Comparison of ENCODE assay signal across 1 cellular context in the genomic region with DNA sequence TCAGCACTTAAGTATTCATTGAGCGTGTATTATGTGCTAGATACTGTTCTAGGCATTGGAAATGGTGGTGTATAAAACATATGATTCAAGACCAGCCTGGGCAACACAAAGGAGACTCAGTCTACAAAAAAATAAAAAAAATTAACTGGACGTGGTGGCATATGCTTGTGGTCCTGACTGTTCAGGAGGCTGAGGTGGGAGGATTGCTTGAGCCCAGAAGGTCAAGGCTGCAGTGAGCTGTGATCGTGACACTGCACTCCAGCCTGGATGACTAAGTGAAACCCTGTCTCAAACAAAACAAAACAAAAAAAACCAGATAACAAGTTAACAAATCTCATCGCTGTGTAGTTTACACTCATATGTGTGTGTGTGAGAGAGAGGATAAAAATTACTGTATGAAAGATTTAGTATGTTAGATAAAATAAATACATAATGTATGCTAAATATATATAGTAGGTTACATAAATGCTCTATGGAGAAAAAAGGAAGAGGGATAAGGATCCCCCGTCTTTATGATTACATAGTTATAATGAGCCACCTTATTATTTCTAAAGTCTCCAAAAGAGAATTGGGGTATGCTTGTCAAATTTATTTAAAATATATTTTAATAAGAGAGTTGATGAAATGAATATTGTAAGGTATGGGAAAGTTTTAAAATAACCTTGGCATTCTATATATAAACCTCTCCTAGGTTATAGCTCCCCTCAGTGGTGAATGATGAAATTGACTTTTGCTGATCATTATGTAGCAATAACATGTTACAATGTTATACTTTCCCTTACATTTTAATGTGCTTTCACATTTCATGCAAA.
TF ChIP-seq lines count a peak whose summit lies in the region.

No MANE protein-coding gene starts in this region.

TF ChIP-seq in HepG2, 621 proteins besides CTCF, POLR2A, EP300 and RAD21 (continued from another document and continues in another):
- TF ChIP-seq, protein P1, sequence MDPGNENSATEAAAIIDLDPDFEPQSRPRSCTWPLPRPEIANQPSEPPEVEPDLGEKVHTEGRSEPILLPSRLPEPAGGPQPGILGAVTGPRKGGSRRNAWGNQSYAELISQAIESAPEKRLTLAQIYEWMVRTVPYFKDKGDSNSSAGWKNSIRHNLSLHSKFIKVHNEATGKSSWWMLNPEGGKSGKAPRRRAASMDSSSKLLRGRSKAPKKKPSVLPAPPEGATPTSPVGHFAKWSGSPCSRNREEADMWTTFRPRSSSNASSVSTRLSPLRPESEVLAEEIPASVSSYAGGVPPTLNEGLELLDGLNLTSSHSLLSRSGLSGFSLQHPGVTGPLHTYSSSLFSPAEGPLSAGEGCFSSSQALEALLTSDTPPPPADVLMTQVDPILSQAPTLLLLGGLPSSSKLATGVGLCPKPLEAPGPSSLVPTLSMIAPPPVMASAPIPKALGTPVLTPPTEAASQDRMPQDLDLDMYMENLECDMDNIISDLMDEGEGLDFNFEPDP (CRISPR knock-in tag; conservative IDR thresholded peaks at IDR 0.05) = no peak
- TF ChIP-seq, protein P2, sequence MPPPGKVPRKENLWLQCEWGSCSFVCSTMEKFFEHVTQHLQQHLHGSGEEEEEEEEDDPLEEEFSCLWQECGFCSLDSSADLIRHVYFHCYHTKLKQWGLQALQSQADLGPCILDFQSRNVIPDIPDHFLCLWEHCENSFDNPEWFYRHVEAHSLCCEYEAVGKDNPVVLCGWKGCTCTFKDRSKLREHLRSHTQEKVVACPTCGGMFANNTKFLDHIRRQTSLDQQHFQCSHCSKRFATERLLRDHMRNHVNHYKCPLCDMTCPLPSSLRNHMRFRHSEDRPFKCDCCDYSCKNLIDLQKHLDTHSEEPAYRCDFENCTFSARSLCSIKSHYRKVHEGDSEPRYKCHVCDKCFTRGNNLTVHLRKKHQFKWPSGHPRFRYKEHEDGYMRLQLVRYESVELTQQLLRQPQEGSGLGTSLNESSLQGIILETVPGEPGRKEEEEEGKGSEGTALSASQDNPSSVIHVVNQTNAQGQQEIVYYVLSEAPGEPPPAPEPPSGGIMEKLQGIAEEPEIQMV (CRISPR knock-in tag; IDR thresholded peaks at IDR 0.05; ENCODE audit: low read depth) = no peak
- TF ChIP-seq SP5 (CRISPR knock-in tag; IDR thresholded peaks at IDR 0.05; ENCODE audit: borderline replicate concordance, low read depth) (0 out of 2 replicates have a peak, but pooled peaks have one; percentile 29), NCOA1 (CRISPR knock-in tag; IDR thresholded peaks at IDR 0.05) (no peak), MTF1 (CRISPR knock-in tag; IDR thresholded peaks at IDR 0.05) (no peak), ZNF775 (CRISPR knock-in tag; IDR thresholded peaks at IDR 0.05; ENCODE audit: borderline replicate concordance) (peak; percentile 47; the same call in 1 of the 2 replicates), TCF7L2 (IDR thresholded peaks at IDR 0.05; ENCODE audit: low read depth, low read length) (no peak), HHEX (CRISPR knock-in tag; IDR thresholded peaks at IDR 0.05) (no peak), RXRA (CRISPR knock-in tag; IDR thresholded peaks at IDR 0.05) (peak; percentile 78; the same call in 1 of the 2 replicates), U2AF1 (optimal IDR thresholded peaks at IDR 0.05; ENCODE audit: low read depth, low read length) (no peak), MTA3 (CRISPR knock-in tag; IDR thresholded peaks at IDR 0.05) (no peak), ELF4 (CRISPR knock-in tag; IDR thresholded peaks at IDR 0.05; ENCODE audit: borderline replicate concordance) (no peak), NFIB (CRISPR knock-in tag; IDR thresholded peaks at IDR 0.05; ENCODE audit: borderline replicate concordance) (no peak), SNRNP70 (IDR thresholded peaks at IDR 0.05; ENCODE audit: low read depth, low read length) (no peak), GLI4 (CRISPR knock-in tag; IDR thresholded peaks at IDR 0.05; ENCODE audit: borderline replicate concordance) (no peak), ZNF33A (CRISPR knock-in tag; IDR thresholded peaks at IDR 0.05; ENCODE audit: borderline replicate concordance) (no peak), SP1 (IDR thresholded peaks at IDR 0.05) (no peak), SP1 (CRISPR knock-in tag; IDR thresholded peaks at IDR 0.05) (no peak), ZNF136 (CRISPR knock-in tag; IDR thresholded peaks at IDR 0.05; ENCODE audit: low read depth) (no peak), KMT2B (CRISPR knock-in tag; IDR thresholded peaks at IDR 0.05) (no peak), ZNF367 (CRISPR knock-in tag; IDR thresholded peaks at IDR 0.05; ENCODE audit: borderline replicate concordance) (no peak), ZC3H4 (CRISPR knock-in tag; IDR thresholded peaks at IDR 0.05; ENCODE audit: borderline replicate concordance) (no peak)
- TF ChIP-seq, protein P3, sequence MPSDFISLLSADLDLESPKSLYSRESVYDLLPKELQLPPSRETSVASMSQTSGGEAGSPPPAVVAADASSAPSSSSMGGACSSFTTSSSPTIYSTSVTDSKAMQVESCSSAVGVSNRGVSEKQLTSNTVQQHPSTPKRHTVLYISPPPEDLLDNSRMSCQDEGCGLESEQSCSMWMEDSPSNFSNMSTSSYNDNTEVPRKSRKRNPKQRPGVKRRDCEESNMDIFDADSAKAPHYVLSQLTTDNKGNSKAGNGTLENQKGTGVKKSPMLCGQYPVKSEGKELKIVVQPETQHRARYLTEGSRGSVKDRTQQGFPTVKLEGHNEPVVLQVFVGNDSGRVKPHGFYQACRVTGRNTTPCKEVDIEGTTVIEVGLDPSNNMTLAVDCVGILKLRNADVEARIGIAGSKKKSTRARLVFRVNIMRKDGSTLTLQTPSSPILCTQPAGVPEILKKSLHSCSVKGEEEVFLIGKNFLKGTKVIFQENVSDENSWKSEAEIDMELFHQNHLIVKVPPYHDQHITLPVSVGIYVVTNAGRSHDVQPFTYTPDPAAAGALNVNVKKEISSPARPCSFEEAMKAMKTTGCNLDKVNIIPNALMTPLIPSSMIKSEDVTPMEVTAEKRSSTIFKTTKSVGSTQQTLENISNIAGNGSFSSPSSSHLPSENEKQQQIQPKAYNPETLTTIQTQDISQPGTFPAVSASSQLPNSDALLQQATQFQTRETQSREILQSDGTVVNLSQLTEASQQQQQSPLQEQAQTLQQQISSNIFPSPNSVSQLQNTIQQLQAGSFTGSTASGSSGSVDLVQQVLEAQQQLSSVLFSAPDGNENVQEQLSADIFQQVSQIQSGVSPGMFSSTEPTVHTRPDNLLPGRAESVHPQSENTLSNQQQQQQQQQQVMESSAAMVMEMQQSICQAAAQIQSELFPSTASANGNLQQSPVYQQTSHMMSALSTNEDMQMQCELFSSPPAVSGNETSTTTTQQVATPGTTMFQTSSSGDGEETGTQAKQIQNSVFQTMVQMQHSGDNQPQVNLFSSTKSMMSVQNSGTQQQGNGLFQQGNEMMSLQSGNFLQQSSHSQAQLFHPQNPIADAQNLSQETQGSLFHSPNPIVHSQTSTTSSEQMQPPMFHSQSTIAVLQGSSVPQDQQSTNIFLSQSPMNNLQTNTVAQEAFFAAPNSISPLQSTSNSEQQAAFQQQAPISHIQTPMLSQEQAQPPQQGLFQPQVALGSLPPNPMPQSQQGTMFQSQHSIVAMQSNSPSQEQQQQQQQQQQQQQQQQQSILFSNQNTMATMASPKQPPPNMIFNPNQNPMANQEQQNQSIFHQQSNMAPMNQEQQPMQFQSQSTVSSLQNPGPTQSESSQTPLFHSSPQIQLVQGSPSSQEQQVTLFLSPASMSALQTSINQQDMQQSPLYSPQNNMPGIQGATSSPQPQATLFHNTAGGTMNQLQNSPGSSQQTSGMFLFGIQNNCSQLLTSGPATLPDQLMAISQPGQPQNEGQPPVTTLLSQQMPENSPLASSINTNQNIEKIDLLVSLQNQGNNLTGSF (CRISPR knock-in tag; IDR thresholded peaks at IDR 0.05) = no peak
- TF ChIP-seq, protein P4, sequence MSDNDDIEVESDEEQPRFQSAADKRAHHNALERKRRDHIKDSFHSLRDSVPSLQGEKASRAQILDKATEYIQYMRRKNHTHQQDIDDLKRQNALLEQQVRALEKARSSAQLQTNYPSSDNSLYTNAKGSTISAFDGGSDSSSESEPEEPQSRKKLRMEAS (IDR thresholded peaks at IDR 0.05) = peak; percentile 37; the same call in 1 of the 2 replicates
- TF ChIP-seq, protein P5, sequence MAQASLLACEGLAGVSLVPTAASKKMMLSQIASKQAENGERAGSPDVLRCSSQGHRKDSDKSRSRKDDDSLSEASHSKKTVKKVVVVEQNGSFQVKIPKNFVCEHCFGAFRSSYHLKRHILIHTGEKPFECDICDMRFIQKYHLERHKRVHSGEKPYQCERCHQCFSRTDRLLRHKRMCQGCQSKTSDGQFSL (CRISPR knock-in tag; IDR thresholded peaks at IDR 0.05) = no peak
- TF ChIP-seq, protein P6, sequence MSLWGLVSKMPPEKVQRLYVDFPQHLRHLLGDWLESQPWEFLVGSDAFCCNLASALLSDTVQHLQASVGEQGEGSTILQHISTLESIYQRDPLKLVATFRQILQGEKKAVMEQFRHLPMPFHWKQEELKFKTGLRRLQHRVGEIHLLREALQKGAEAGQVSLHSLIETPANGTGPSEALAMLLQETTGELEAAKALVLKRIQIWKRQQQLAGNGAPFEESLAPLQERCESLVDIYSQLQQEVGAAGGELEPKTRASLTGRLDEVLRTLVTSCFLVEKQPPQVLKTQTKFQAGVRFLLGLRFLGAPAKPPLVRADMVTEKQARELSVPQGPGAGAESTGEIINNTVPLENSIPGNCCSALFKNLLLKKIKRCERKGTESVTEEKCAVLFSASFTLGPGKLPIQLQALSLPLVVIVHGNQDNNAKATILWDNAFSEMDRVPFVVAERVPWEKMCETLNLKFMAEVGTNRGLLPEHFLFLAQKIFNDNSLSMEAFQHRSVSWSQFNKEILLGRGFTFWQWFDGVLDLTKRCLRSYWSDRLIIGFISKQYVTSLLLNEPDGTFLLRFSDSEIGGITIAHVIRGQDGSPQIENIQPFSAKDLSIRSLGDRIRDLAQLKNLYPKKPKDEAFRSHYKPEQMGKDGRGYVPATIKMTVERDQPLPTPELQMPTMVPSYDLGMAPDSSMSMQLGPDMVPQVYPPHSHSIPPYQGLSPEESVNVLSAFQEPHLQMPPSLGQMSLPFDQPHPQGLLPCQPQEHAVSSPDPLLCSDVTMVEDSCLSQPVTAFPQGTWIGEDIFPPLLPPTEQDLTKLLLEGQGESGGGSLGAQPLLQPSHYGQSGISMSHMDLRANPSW (CRISPR knock-in tag; IDR thresholded peaks at IDR 0.05; ENCODE audit: borderline replicate concordance) = no peak
- TF ChIP-seq, protein P7, sequence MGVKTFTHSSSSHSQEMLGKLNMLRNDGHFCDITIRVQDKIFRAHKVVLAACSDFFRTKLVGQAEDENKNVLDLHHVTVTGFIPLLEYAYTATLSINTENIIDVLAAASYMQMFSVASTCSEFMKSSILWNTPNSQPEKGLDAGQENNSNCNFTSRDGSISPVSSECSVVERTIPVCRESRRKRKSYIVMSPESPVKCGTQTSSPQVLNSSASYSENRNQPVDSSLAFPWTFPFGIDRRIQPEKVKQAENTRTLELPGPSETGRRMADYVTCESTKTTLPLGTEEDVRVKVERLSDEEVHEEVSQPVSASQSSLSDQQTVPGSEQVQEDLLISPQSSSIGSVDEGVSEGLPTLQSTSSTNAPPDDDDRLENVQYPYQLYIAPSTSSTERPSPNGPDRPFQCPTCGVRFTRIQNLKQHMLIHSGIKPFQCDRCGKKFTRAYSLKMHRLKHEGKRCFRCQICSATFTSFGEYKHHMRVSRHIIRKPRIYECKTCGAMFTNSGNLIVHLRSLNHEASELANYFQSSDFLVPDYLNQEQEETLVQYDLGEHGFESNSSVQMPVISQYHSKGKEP (CRISPR knock-in tag; IDR thresholded peaks at IDR 0.05) = no peak
- TF ChIP-seq, protein P8, sequence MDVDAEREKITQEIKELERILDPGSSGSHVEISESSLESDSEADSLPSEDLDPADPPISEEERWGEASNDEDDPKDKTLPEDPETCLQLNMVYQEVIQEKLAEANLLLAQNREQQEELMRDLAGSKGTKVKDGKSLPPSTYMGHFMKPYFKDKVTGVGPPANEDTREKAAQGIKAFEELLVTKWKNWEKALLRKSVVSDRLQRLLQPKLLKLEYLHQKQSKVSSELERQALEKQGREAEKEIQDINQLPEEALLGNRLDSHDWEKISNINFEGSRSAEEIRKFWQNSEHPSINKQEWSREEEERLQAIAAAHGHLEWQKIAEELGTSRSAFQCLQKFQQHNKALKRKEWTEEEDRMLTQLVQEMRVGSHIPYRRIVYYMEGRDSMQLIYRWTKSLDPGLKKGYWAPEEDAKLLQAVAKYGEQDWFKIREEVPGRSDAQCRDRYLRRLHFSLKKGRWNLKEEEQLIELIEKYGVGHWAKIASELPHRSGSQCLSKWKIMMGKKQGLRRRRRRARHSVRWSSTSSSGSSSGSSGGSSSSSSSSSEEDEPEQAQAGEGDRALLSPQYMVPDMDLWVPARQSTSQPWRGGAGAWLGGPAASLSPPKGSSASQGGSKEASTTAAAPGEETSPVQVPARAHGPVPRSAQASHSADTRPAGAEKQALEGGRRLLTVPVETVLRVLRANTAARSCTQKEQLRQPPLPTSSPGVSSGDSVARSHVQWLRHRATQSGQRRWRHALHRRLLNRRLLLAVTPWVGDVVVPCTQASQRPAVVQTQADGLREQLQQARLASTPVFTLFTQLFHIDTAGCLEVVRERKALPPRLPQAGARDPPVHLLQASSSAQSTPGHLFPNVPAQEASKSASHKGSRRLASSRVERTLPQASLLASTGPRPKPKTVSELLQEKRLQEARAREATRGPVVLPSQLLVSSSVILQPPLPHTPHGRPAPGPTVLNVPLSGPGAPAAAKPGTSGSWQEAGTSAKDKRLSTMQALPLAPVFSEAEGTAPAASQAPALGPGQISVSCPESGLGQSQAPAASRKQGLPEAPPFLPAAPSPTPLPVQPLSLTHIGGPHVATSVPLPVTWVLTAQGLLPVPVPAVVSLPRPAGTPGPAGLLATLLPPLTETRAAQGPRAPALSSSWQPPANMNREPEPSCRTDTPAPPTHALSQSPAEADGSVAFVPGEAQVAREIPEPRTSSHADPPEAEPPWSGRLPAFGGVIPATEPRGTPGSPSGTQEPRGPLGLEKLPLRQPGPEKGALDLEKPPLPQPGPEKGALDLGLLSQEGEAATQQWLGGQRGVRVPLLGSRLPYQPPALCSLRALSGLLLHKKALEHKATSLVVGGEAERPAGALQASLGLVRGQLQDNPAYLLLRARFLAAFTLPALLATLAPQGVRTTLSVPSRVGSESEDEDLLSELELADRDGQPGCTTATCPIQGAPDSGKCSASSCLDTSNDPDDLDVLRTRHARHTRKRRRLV (CRISPR knock-in tag; IDR thresholded peaks at IDR 0.05) = no peak
- TF ChIP-seq, protein P9, sequence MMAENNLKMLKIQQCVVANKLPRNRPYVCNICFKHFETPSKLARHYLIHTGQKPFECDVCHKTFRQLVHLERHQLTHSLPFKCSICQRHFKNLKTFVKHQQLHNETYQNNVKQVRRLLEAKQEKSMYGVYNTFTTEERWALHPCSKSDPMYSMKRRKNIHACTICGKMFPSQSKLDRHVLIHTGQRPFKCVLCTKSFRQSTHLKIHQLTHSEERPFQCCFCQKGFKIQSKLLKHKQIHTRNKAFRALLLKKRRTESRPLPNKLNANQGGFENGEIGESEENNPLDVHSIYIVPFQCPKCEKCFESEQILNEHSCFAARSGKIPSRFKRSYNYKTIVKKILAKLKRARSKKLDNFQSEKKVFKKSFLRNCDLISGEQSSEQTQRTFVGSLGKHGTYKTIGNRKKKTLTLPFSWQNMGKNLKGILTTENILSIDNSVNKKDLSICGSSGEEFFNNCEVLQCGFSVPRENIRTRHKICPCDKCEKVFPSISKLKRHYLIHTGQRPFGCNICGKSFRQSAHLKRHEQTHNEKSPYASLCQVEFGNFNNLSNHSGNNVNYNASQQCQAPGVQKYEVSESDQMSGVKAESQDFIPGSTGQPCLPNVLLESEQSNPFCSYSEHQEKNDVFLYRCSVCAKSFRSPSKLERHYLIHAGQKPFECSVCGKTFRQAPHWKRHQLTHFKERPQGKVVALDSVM (CRISPR knock-in tag; IDR thresholded peaks at IDR 0.05) = peak; percentile 100
